Comparison of ENCODE assay signal across 15 cellular contexts in the genomic region with DNA sequence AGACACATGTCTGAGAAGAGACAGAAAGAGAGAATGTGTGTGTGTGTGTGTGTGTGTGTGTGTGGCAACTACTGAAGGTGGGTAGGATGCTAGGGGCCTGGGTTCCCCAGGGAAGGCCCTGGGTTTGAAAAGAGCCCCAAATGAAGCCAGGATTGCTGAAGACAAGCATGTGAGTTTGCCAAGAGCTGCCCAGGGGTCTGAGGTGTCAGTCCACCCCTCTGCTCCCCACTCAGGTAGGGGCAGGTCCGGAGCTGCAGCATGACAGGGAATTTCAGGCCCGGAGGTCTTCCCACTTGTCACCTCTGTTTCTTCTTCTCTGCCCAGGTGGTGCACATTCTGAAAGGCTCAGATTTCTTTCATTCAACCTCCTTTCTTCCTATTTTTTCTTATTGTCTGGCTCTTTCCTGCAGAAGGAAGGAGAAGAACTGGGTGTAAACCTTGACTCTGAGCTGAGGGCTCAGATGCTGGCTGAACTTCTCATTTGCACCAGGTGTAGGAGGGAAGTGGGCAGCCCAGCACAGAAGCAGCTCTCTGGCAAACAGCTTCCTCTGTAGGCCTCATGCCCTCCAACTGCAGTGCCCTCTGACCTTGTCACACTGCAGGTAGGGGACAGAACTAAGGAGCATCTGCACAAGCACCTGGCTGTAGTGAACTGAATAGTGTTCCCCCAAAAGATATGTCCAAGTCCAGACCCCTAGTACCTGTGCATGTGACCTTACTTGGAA.
DNase-seq lines count a peak whose midpoint lies in the region; ATAC-seq and TF ChIP-seq lines count a peak whose summit lies in the region.
"Had no signal": no experiment of that assay in that cellular context is flagged by ENCODE, and none has a peak within 500 bp of the region (broad histone marks: within the 10 kb centered on the region; RNA-seq: fewer than 3 reads in every experiment).

No MANE protein-coding gene starts in this region.

- H3K4me3 Mint-ChIP-seq in IgD-negative memory B cell: peak overlapping the region; percentile 12 to 86 (median 64)
- H3K4me3 Mint-ChIP-seq: WTC11 had no signal

- H3K9me3 ChIP-seq in thymus (ENCODE audit: control insufficient read depth): no peaks in the 10 kb centered on the region
- H3K9me3 ChIP-seq: left ventricle myocardium inferior, thoracic aorta had no signal

- in situ Hi-C loops in ACHN (cut with HindIII; ENCODE audit: low pct_ligation_motif_present, low pct_unique_long_range_greater_than_20kb, low sequenced_read_pairs): no loop called here

- no peak overlapping the region for H3K27ac ChIP-seq in coronary artery
- peak overlapping the region; percentile 54 for H3K27ac ChIP-seq in thymus (ENCODE audit: low read depth)
- H3K27ac ChIP-seq: left ventricle myocardium inferior, thoracic aorta had no signal

- H3K4me1 Mint-ChIP-seq in IgD-negative memory B cell: peaks cover 45 to 70% (median 58%) of the 10 kb centered on the region in 3 donors

- H3K36me3 ChIP-seq in thymus (ENCODE audit: control insufficient read depth, insufficient read depth): no peaks in the 10 kb centered on the region
- H3K36me3 ChIP-seq: left ventricle myocardium inferior, thoracic aorta had no signal

- H3K27ac Mint-ChIP-seq in activated naive CD4-positive, alpha-beta T cell treated with anti-CD3 and anti-CD28 coated beads, Interleukin-2, amount 50 U/mL, for 72 hours: no peak overlapping the region
- peak overlapping the region; percentile 84 to 98 (median 90) for H3K27ac Mint-ChIP-seq in IgD-negative memory B cell
- H3K27ac Mint-ChIP-seq: WTC11 had no signal

- peak; percentile 3 for DNase-seq in activated naive CD4-positive, alpha-beta T cell treated with anti-CD3 and anti-CD28 coated beads, Interleukin-2, amount 50 U/mL, for 16 hours
- no peak for DNase-seq in activated naive CD4-positive, alpha-beta T cell treated with anti-CD3 and anti-CD28 coated beads, Interleukin-2, amount 50 U/mL, for 72 hours (ENCODE audit: low spot score in 2 of 2)
- DNase-seq in coronary artery (ENCODE audit: low spot score) (peak; percentile 53), DMS114 treated with DMSO at 0.1 percent for 48 hours (lab: John Stamatoyannopoulos, UW; ENCODE audit: unreplicated experiment) (no peak), ACHN (no peak)
- DNase-seq: activated gamma-delta T cell treated with Interleukin-2 at 50 U/mL for 16 hours, left ventricle myocardium inferior, NCI-H1417, OCI-M1, SHP77 treated with DMSO at 0.1 percent for 48 hours had no signal

- H3K4me3 ChIP-seq in coronary artery: no peak overlapping the region
- no peak overlapping the region for H3K4me3 ChIP-seq in thymus (ENCODE audit: low read length)
- H3K4me3 ChIP-seq: left ventricle myocardium inferior, thoracic aorta had no signal

- 97% methylated on average over 2 of the region's 2 CpGs for WGBS in thymus

- TF ChIP-seq CTCF in coronary artery (IDR thresholded peaks at IDR 0.05): no peak

- H3K36me3 Mint-ChIP-seq in activated naive CD4-positive, alpha-beta T cell treated with anti-CD3 and anti-CD28 coated beads, Interleukin-2, amount 50 U/mL, for 72 hours: no peaks in the 10 kb centered on the region
- no peaks in the 10 kb centered on the region for H3K36me3 Mint-ChIP-seq in IgD-negative memory B cell
- H3K36me3 Mint-ChIP-seq: WTC11 had no signal

- ATAC-seq in activated naive CD4-positive, alpha-beta T cell treated with anti-CD3 and anti-CD28 coated beads, Interleukin-2, amount 50 U/mL, for 72 hours: no peak
- no peak for ATAC-seq in HG03196 (IDR thresholded peaks at IDR 0.05; ENCODE audit: unreplicated experiment)
- ATAC-seq: WTC11 had no signal

- peaks cover 1% of the 10 kb centered on the region for H3K27me3 Mint-ChIP-seq in IgD-negative memory B cell

- H3K27me3 ChIP-seq in thymus (ENCODE audit: control insufficient read depth, insufficient read depth): peaks cover under 1% of the 10 kb centered on the region

- peaks cover 47% of the 10 kb centered on the region for H3K4me1 ChIP-seq in thymus (ENCODE audit: control insufficient read depth, insufficient read depth, low read length)

- no peaks in the 10 kb centered on the region for H3K9me3 Mint-ChIP-seq in activated naive CD4-positive, alpha-beta T cell treated with anti-CD3 and anti-CD28 coated beads, Interleukin-2, amount 50 U/mL, for 72 hours
- peaks cover 0 to 2% (median 0%) of the 10 kb centered on the region in 3 donors for H3K9me3 Mint-ChIP-seq in IgD-negative memory B cell
- H3K9me3 Mint-ChIP-seq: WTC11 had no signal

Comparison
In these comparisons a context has a peak if more than half of its experiments do, and no peak if none do; other contexts are left out.
1. DNase-seq: peak in activated naive CD4-positive, alpha-beta T cell treated with anti-CD3 and anti-CD28 coated beads, Interleukin-2, amount 50 U/mL, for 16 hours (single experiment) and coronary artery (single experiment); none in activated naive CD4-positive, alpha-beta T cell treated with anti-CD3 and anti-CD28 coated beads, Interleukin-2, amount 50 U/mL, for 72 hours (0 of 2), DMS114 treated with DMSO at 0.1 percent for 48 hours (single experiment) and ACHN (single experiment).
2. H3K27ac Mint-ChIP-seq: peak in IgD-negative memory B cell (3 of 3); none in activated naive CD4-positive, alpha-beta T cell treated with anti-CD3 and anti-CD28 coated beads, Interleukin-2, amount 50 U/mL, for 72 hours (0 of 2).